Comparison of ENCODE assay signal across 8 cellular contexts in the genomic region with DNA sequence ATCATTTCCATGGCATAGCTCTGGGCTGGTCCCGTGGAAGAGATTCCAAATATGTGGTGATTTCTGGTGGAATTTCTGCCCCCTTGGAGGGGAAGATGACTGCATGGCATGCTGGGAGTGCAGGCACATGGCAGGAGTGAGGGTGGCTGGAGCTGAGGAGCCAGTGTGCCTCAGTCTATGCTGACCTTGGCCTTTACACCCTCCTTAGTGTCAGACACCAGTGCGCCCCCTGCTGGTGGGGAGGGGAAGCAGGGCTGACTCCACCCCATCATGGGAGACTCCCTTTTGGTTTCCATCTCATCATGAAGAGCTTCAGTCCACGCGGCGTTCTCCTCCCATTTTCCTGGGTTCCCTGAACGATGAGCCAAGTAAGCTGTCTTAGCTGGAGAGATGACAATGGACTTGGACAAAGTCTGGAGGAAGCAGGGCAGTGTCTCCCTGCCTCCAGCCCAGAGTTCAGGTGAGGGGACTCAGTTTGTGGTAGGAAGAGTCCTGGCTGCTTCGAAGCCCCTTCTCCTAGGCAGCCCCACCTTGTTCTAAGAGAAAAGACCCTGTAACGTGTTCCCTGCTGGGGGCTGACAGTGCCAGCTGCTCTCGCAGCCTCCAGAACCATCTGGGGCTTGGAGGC. TPM values are rescaled to one million over a fixed set of nuclear protein-coding genes. Genes with fewer than 3 reads are reported as not detected.
A peak's percentile ranks its signal among the peaks of the same experiment; 100 is the strongest.
DNase-seq lines count a peak whose midpoint lies in the region; ATAC-seq and TF ChIP-seq lines count a peak whose summit lies in the region.

No MANE protein-coding gene starts in this region.

- peaks cover 4% of the 10 kb centered on the region for H3K4me1 Mint-ChIP-seq in activated CD4-positive, alpha-beta memory T cell treated with anti-CD3 and anti-CD28 coated beads, Interleukin-2, amount 10 ng/mL, durations not matched to agents 7 days and 5 days
- peaks cover 61% of the 10 kb centered on the region for H3K4me1 Mint-ChIP-seq in endothelial cell (ENCODE audit: unreplicated experiment)

- H3K9me3 Mint-ChIP-seq in activated CD4-positive, alpha-beta memory T cell treated with anti-CD3 and anti-CD28 coated beads, Interleukin-2, amount 10 ng/mL, durations not matched to agents 7 days and 5 days = no peaks in the 10 kb centered on the region
- no peaks in the 10 kb centered on the region for H3K9me3 Mint-ChIP-seq in endothelial cell (ENCODE audit: unreplicated experiment)

- POLR2A ChIA-PET in activated CD4-positive, alpha-beta memory T cell treated with anti-CD3 and anti-CD28 coated beads, Interleukin-2, amount 10 ng/mL, durations not matched to agents 7 days and 5 days (lab: Charles Lee) = interaction anchor here (0.6 to 1.4 kb wide), 4 partner anchors 13 to 279 kb away, joined by 3 to 6 read pairs (median 3); partner anchors contain the start of gene RBM15

- CTCF ChIA-PET in activated CD4-positive, alpha-beta memory T cell treated with anti-CD3 and anti-CD28 coated beads, Interleukin-2, amount 10 ng/mL, durations not matched to agents 7 days and 5 days (lab: Charles Lee) = interaction anchor here (0.6 to 3.5 kb wide), 27 partner anchors 8 to 740 kb away, joined by 3 to 20 read pairs (median 5); partner anchors contain the start of genes AHCYL1, ALX3 and STRIP1

- intact Hi-C loops in Right ventricle myocardium superior (cut with DNase I) = no loop called here
- intact Hi-C loops in Right ventricle myocardium inferior (cut with DNase I) = no loop called here
- intact Hi-C loops in posterior vena cava (cut with DNase I) = no loop called here

- peaks cover 29% of the 10 kb centered on the region for H3K36me3 Mint-ChIP-seq in activated CD4-positive, alpha-beta memory T cell treated with anti-CD3 and anti-CD28 coated beads, Interleukin-2, amount 10 ng/mL, durations not matched to agents 7 days and 5 days (ENCODE audit: low read depth)
- H3K36me3 Mint-ChIP-seq in endothelial cell (ENCODE audit: low read depth, unreplicated experiment) = peaks cover 39% of the 10 kb centered on the region

- H3K4me3 Mint-ChIP-seq in activated CD4-positive, alpha-beta memory T cell treated with anti-CD3 and anti-CD28 coated beads, Interleukin-2, amount 10 ng/mL, durations not matched to agents 7 days and 5 days = no peak overlapping the region
- no peak overlapping the region for H3K4me3 Mint-ChIP-seq in endothelial cell (ENCODE audit: unreplicated experiment)

- ATAC-seq in Right ventricle myocardium superior (ENCODE audit: poor library complexity) = no peak
- no peak for ATAC-seq in Right ventricle myocardium inferior

- DNase-seq in Right ventricle myocardium superior = peak; percentile 64
- no peak for DNase-seq in Right ventricle myocardium inferior (ENCODE audit: missing footprints)
- DNase-seq in NCI-H1105 treated with DMSO at 0.1 percent for 48 hours (lab: John Stamatoyannopoulos, UW) = peak; percentile 21
- DNase-seq in activated CD4-positive, alpha-beta memory T cell treated with anti-CD3 and anti-CD28 coated beads, Interleukin-2, amount 10 ng/mL, durations not matched to agents 7 days and 5 days = peak; percentile 78
- peak; percentile 67 for DNase-seq in endothelial cell (ENCODE audit: low spot score)
- DNase-seq in posterior vena cava (ENCODE audit: low spot score) = peak; percentile 83
- DNase-seq in NCI-H2081 (lab: John Stamatoyannopoulos, UW) = no peak
- no peak for DNase-seq in NCI-H446 treated with DMSO at 0.1 percent for 48 hours (lab: John Stamatoyannopoulos, UW)

- no peaks in the 10 kb centered on the region for H3K27me3 Mint-ChIP-seq in activated CD4-positive, alpha-beta memory T cell treated with anti-CD3 and anti-CD28 coated beads, Interleukin-2, amount 10 ng/mL, durations not matched to agents 7 days and 5 days
- H3K27me3 Mint-ChIP-seq in endothelial cell (ENCODE audit: unreplicated experiment) = peaks cover 12% of the 10 kb centered on the region

- no peak overlapping the region for H3K27ac Mint-ChIP-seq in activated CD4-positive, alpha-beta memory T cell treated with anti-CD3 and anti-CD28 coated beads, Interleukin-2, amount 10 ng/mL, durations not matched to agents 7 days and 5 days
- H3K27ac Mint-ChIP-seq in endothelial cell (ENCODE audit: unreplicated experiment) = no peak overlapping the region

- peak; percentile 94 for TF ChIP-seq CTCF in endothelial cell (IDR thresholded peaks at IDR 0.05; ENCODE audit: unreplicated experiment)

RNA-seq across cellular contexts. Expression of gene ALX3, which starts 10.3 kb away (rescaled TPM):
- total RNA-seq in Right ventricle myocardium superior (not detected), Right ventricle myocardium inferior (not detected), endothelial cell (ENCODE audit: unreplicated experiment) (not detected), posterior vena cava (not detected)
- not detected for total RNA-seq in activated CD4-positive, alpha-beta memory T cell treated with anti-CD3 and anti-CD28 coated beads, Interleukin-2, amount 10 ng/mL, durations not matched to agents 7 days and 5 days

RNA-seq across cellular contexts. Expression of gene STRIP1, which starts 25.7 kb away (rescaled TPM):
- total RNA-seq in Right ventricle myocardium superior = 16.2 TPM
- total RNA-seq in Right ventricle myocardium inferior = 17.8 TPM
- total RNA-seq in activated CD4-positive, alpha-beta memory T cell treated with anti-CD3 and anti-CD28 coated beads, Interleukin-2, amount 10 ng/mL, durations not matched to agents 7 days and 5 days = 10 to 100 TPM; 34.1 to 34.7 TPM
- total RNA-seq in endothelial cell (ENCODE audit: unreplicated experiment) = 65.0 TPM
- 10 to 100 TPM; 27.2 to 29.8 TPM for total RNA-seq in posterior vena cava

RNA-seq across cellular contexts. Expression of gene UBL4B, which starts 52.1 kb away (rescaled TPM):
- total RNA-seq in Right ventricle myocardium superior (not detected), Right ventricle myocardium inferior (not detected), endothelial cell (ENCODE audit: unreplicated experiment) (not detected), posterior vena cava (under 1 TPM in 1 of 2 donors, not detected in 1; 0.19 TPM)
- total RNA-seq in activated CD4-positive, alpha-beta memory T cell treated with anti-CD3 and anti-CD28 coated beads, Interleukin-2, amount 10 ng/mL, durations not matched to agents 7 days and 5 days = not detected

Comparison
In these comparisons a context has a peak if more than half of its experiments do, and no peak if none do; other contexts are left out.
1. DNase-seq: peak in Right ventricle myocardium superior (single experiment), NCI-H1105 treated with DMSO at 0.1 percent for 48 hours (single experiment), activated CD4-positive, alpha-beta memory T cell treated with anti-CD3 and anti-CD28 coated beads, Interleukin-2, amount 10 ng/mL, durations not matched to agents 7 days and 5 days (single experiment), endothelial cell (single experiment) and posterior vena cava (single experiment); none in Right ventricle myocardium inferior (single experiment), NCI-H2081 (0 of 2) and NCI-H446 treated with DMSO at 0.1 percent for 48 hours (single experiment).